In the genomic region with DNA sequence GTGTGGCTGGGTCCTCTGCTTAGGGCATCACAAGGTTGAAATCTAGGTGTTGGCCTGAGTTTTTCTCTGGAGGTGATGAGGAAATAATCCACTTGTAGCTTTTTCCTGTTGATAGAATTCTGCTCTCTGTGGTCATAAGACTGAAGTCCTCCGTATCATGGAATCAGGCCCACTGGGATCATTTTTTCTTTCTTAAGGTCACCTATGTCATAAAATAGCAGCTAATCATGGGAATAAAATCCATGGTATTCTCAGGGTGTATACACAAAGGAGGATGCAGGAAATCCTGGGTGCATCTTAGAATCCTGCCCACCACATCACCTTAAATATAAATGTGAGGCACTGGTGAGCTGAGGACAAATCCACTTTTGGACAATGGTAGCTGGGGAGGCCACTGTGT, we compare ENCODE assay signal across 23 cellular contexts.
DNase-seq lines count a peak whose midpoint lies in the region; ATAC-seq and TF ChIP-seq lines count a peak whose summit lies in the region.
"Had no signal": no experiment of that assay in that cellular context is flagged by ENCODE, and none has a peak within 500 bp of the region (broad histone marks: within the 10 kb centered on the region; RNA-seq: fewer than 3 reads in every experiment).

No MANE protein-coding gene starts in this region.

- H3K79me1 ChIP-seq in mesenchymal stem cell (replicated peaks; ENCODE audit: low read length, poor library complexity, severe bottlenecking), result no peaks in the 10 kb centered on the region

- H2BK120ac ChIP-seq in mesenchymal stem cell (ENCODE audit: low read depth, low read length), result no peak overlapping the region

- H3K4ac ChIP-seq in mesenchymal stem cell (ENCODE audit: low read depth in 1 of 2, low read length in 2 of 2), result no peak overlapping the region

- H3K9me3 ChIP-seq in GM23248 (ENCODE audit: low read depth) (no peaks in the 10 kb centered on the region), mesenchymal stem cell (ENCODE audit: control insufficient read depth, low read length) (no peaks in the 10 kb centered on the region)
- H3K9me3 ChIP-seq: lower lobe of right lung, Peyer's patch, right lobe of liver had no signal

- H3K23ac ChIP-seq in mesenchymal stem cell (ENCODE audit: low read length in 2 of 2), result no peak overlapping the region

- H3K4me1 ChIP-seq in GM23248 (ENCODE audit: insufficient read depth), result peaks cover 61% of the 10 kb centered on the region
- peaks cover 16% of the 10 kb centered on the region for H3K4me1 ChIP-seq in mesenchymal stem cell (ENCODE audit: control insufficient read depth, insufficient read depth, low read depth, low read length)
- H3K4me1 ChIP-seq: right lobe of liver had no signal

- H3K18ac ChIP-seq in mesenchymal stem cell (ENCODE audit: low read depth in 1 of 2, low read length in 2 of 2), result no peak overlapping the region

- peaks cover 47% of the 10 kb centered on the region for H3F3A ChIP-seq in GM23248 (ENCODE audit: insufficient read depth)

- H3K4me2 ChIP-seq in GM23248 (ENCODE audit: unreplicated experiment) (peak overlapping the region; percentile 32), mesenchymal stem cell (ENCODE audit: low read length, poor library complexity, severe bottlenecking) (no peak overlapping the region)

- H3K9me2 ChIP-seq in GM23248 (ENCODE audit: insufficient read depth), result no peaks in the 10 kb centered on the region

- H2BK15ac ChIP-seq in mesenchymal stem cell (ENCODE audit: low read depth, poor library complexity, severe bottlenecking), result no peak overlapping the region

- TF ChIP-seq CTCF in AG10803 (conservative IDR thresholded peaks at IDR 0.05; ENCODE audit: low read length) (no peak), astrocyte of the spinal cord (IDR thresholded peaks at IDR 0.05; ENCODE audit: low read depth, low read length) (no peak), omental fat pad (IDR thresholded peaks at IDR 0.05) (no peak)

- no peaks in the 10 kb centered on the region for H3K79me2 ChIP-seq in GM23248 (ENCODE audit: insufficient read depth)

- ATAC-seq in GM19467 (IDR thresholded peaks at IDR 0.05; ENCODE audit: unreplicated experiment), result no peak
- no peak for ATAC-seq in omental fat pad (ENCODE audit: low FRiP score)
- no peak for ATAC-seq in HG02759 (IDR thresholded peaks at IDR 0.05; ENCODE audit: unreplicated experiment)
- ATAC-seq: lower lobe of right lung, right lobe of liver had no signal

- H3K36me3 ChIP-seq in GM23248 (ENCODE audit: low read depth) (no peaks in the 10 kb centered on the region), mesenchymal stem cell (ENCODE audit: control insufficient read depth in 1 of 2, insufficient read depth in 2 of 2, low read depth in 1 of 2, low read length in 2 of 2) (no peaks in the 10 kb centered on the region)
- H3K36me3 ChIP-seq: lower lobe of right lung, Peyer's patch, right lobe of liver had no signal

- no peak overlapping the region for H3K14ac ChIP-seq in mesenchymal stem cell (ENCODE audit: low read length in 2 of 2)

- 17 to 26% methylated on average over 1 of the region's 1 CpG for WGBS in GM23248 (ENCODE audit: low coverage in 1 of 2, low lambda C conversion rate in 2 of 2, missing lambda C conversion rate in 2 of 2), 2 experiments
- no CpG with 5 or more reads among the region's 1 CpG for WGBS in mesenchymal stem cell

- H3K27ac ChIP-seq in GM23248 (peak overlapping the region; percentile 88), mesenchymal stem cell (ENCODE audit: low read length, poor library complexity, severe bottlenecking) (no peak overlapping the region)
- H3K27ac ChIP-seq: lower lobe of right lung, Peyer's patch, right lobe of liver had no signal

- H3K27me3 ChIP-seq in GM23248 (replicated peaks; ENCODE audit: insufficient read depth), result no peaks in the 10 kb centered on the region
- H3K27me3 ChIP-seq in mesenchymal stem cell (ENCODE audit: control insufficient read depth in 1 of 2, insufficient read depth in 1 of 2, low read length in 2 of 2), result no peaks in the 10 kb centered on the region
- H3K27me3 ChIP-seq: Peyer's patch, right lobe of liver had no signal

- no peak overlapping the region for H4K8ac ChIP-seq in mesenchymal stem cell (ENCODE audit: low read length)

- H2BK12ac ChIP-seq in mesenchymal stem cell (ENCODE audit: low read length in 2 of 2), result no peak overlapping the region

- in situ Hi-C loops in GM23248 (cut with MboI), result no loop called here
- in situ Hi-C loops in astrocyte of the spinal cord (cut with HindIII; ENCODE audit: low sequenced_read_pairs), result no loop called here

- no peaks in the 10 kb centered on the region for H4K20me1 ChIP-seq in GM23248 (ENCODE audit: insufficient read depth)

- H2AFZ ChIP-seq in GM23248 (peak overlapping the region; percentile 43; the same call in 1 of the 2 replicates), mesenchymal stem cell (ENCODE audit: low read depth, low read length) (no peak overlapping the region)

- H3K4me3 ChIP-seq in AG10803 (ENCODE audit: low read length), result no peak overlapping the region
- H3K4me3 ChIP-seq in GM23248, result no peak overlapping the region
- no peak overlapping the region for H3K4me3 ChIP-seq in astrocyte of the spinal cord (ENCODE audit: low read depth, low read length)
- H3K4me3 ChIP-seq in mesenchymal stem cell (ENCODE audit: insufficient read depth in 1 of 2, low read depth in 1 of 2, low read length in 2 of 2), result no peak overlapping the region
- H3K4me3 ChIP-seq: lower lobe of right lung, Peyer's patch, right lobe of liver had no signal

- no peak overlapping the region for H4K91ac ChIP-seq in mesenchymal stem cell (ENCODE audit: low read length)

- peak overlapping the region; percentile 18 for H2AK5ac ChIP-seq in mesenchymal stem cell (ENCODE audit: low read length, severe bottlenecking)

- H3K9ac ChIP-seq in GM23248 (peak overlapping the region; percentile 63), mesenchymal stem cell (ENCODE audit: low read length) (no peak overlapping the region)

- peak; percentile 72 for DNase-seq in AG10803 (ENCODE audit: low read depth)
- DNase-seq in GM23248, result peak; percentile 28
- DNase-seq in astrocyte of the spinal cord (ENCODE audit: low read depth, low spot score), result peak; percentile 29
- no peak for DNase-seq in mesenchymal stem cell
- no peak for DNase-seq in NOMO-1 (lab: John Stamatoyannopoulos, UW; ENCODE audit: unreplicated experiment in 2 of 2)
- no peak for DNase-seq in omental fat pad (ENCODE audit: low spot score)
- DNase-seq: activated CD4-positive, alpha-beta T cell treated with anti-CD3 and anti-CD28 coated beads, Interleukin-2, amount 50 U/mL, for 1 hour; activated CD4-positive, CD25-positive, alpha-beta regulatory T cell; activated effector memory CD4-positive, alpha-beta T cell treated with anti-CD3 and anti-CD28 coated beads, Interleukin-2, amount 50 U/mL, for 16 hours; activated T-cell treated with anti-CD3 and anti-CD28 coated beads, Interleukin-2, amount 50 U/mL, for 24 hours; anterior cingulate cortex; endodermal cell; lower lobe of right lung; NCI-H1048; NCI-H2107; NCI-H345; nephron progenitor cell; Peyer's patch; right lobe of liver; SHP77 treated with DMSO at 0.1 percent for 48 hours; stimulated activated CD4-positive, alpha-beta T cell treated with anti-CD3 and anti-CD28 coated beads, Interleukin-4, amount 100 ng/mL, for 1 hour had no signal

- no peak overlapping the region for H2BK5ac ChIP-seq in mesenchymal stem cell (ENCODE audit: low read depth, low read length, poor library complexity, severe bottlenecking)

Comparison
In these comparisons a context has a peak if more than half of its experiments do, and no peak if none do; other contexts are left out.
1. DNase-seq: peak in AG10803 (single experiment), GM23248 (single experiment) and astrocyte of the spinal cord (single experiment); none in mesenchymal stem cell (single experiment), NOMO-1 (0 of 2) and omental fat pad (single experiment).